1 cellular context compared by ENCODE assay signal in the genomic region with DNA sequence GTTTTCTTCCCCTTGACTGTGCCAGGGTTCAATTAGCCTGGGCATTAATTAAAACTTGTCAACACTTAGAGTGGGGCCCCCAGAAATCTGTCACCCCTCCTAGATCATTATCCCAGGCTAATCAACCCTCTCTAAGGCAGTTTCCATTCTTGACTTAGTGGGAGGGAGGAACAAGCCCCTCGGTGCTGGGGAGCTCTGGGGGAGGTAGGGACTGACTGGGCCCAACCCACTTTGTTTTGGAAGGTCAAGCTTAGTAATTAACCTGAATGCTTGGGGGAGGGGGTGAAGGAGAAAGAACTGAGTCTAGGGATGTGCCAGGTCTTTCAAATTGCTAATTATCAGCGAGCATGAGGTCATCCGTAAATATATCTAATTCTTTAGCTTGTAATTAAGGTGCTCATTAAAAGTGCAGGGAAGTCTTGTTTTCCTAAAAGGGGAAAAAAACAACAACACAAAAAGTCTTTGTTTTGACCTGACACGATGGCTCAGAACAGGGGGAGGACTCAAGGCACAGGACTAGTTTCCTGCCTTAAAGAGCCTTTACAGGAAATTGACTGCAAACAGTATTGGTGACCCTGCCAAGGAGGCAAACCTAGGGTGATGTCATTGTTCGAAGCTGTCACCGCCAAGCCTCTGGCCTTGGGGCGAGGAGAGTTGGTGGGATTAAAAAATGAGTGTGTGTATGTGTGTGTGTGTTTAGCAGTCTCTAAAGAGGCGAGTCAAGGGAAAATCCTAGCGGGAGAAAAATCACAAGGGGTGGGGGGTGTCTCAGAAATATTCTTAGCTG.
TF ChIP-seq lines count a peak whose summit lies in the region.

No MANE protein-coding gene starts in this region.

TF ChIP-seq in HEK293, 187 proteins besides CTCF, POLR2A, EP300 and RAD21 (continued from another document and continues in another):
- no peak for TF ChIP-seq ZNF776 (tag by site-specific recombination; IDR thresholded peaks at IDR 0.05; ENCODE audit: borderline replicate concordance)
- no peak for TF ChIP-seq ZNF626 (tag by site-specific recombination; IDR thresholded peaks at IDR 0.05)
- no peak for TF ChIP-seq ZNF211 (tag by site-specific recombination; IDR thresholded peaks at IDR 0.05; ENCODE audit: low read depth)
- TF ChIP-seq ZNF624 (tag by site-specific recombination; IDR thresholded peaks at IDR 0.05) = no peak
- no peak for TF ChIP-seq ZNF621 (tag by site-specific recombination; IDR thresholded peaks at IDR 0.05)
- TF ChIP-seq, protein P1, sequence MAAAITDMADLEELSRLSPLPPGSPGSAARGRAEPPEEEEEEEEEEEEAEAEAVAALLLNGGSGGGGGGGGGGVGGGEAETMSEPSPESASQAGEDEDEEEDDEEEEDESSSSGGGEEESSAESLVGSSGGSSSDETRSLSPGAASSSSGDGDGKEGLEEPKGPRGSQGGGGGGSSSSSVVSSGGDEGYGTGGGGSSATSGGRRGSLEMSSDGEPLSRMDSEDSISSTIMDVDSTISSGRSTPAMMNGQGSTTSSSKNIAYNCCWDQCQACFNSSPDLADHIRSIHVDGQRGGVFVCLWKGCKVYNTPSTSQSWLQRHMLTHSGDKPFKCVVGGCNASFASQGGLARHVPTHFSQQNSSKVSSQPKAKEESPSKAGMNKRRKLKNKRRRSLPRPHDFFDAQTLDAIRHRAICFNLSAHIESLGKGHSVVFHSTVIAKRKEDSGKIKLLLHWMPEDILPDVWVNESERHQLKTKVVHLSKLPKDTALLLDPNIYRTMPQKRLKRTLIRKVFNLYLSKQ (tag by site-specific recombination; IDR thresholded peaks at IDR 0.05; ENCODE audit: borderline replicate concordance) = no peak
- TF ChIP-seq, protein P2, sequence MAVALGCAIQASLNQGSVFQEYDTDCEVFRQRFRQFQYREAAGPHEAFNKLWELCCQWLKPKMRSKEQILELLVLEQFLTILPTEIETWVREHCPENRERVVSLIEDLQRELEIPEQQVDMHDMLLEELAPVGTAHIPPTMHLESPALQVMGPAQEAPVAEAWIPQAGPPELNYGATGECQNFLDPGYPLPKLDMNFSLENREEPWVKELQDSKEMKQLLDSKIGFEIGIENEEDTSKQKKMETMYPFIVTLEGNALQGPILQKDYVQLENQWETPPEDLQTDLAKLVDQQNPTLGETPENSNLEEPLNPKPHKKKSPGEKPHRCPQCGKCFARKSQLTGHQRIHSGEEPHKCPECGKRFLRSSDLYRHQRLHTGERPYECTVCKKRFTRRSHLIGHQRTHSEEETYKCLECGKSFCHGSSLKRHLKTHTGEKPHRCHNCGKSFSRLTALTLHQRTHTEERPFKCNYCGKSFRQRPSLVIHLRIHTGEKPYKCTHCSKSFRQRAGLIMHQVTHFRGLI (tag by site-specific recombination; IDR thresholded peaks at IDR 0.05) = peak; percentile 77; the same call in 1 of the 2 replicates
- TF ChIP-seq, protein P3, sequence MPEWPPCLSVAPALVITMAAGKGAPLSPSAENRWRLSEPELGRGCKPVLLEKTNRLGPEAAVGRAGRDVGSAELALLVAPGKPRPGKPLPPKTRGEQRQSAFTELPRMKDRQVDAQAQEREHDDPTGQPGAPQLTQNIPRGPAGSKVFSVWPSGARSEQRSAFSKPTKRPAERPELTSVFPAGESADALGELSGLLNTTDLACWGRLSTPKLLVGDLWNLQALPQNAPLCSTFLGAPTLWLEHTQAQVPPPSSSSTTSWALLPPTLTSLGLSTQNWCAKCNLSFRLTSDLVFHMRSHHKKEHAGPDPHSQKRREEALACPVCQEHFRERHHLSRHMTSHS (tag by site-specific recombination; IDR thresholded peaks at IDR 0.05) = no peak
- TF ChIP-seq, protein P4, sequence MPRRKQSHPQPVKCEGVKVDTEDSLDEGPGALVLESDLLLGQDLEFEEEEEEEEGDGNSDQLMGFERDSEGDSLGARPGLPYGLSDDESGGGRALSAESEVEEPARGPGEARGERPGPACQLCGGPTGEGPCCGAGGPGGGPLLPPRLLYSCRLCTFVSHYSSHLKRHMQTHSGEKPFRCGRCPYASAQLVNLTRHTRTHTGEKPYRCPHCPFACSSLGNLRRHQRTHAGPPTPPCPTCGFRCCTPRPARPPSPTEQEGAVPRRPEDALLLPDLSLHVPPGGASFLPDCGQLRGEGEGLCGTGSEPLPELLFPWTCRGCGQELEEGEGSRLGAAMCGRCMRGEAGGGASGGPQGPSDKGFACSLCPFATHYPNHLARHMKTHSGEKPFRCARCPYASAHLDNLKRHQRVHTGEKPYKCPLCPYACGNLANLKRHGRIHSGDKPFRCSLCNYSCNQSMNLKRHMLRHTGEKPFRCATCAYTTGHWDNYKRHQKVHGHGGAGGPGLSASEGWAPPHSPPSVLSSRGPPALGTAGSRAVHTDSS (tag by site-specific recombination; IDR thresholded peaks at IDR 0.05) = no peak
- peak; percentile 64; the same call in 1 of the 2 replicates for TF ChIP-seq ZNF394 (tag by site-specific recombination; IDR thresholded peaks at IDR 0.05; ENCODE audit: borderline replicate concordance)
- peak; percentile 45 for TF ChIP-seq ZNF501 (tag by site-specific recombination; IDR thresholded peaks at IDR 0.05)
- TF ChIP-seq ZEB2 (tag by site-specific recombination; IDR thresholded peaks at IDR 0.05) = peak; percentile 95
- TF ChIP-seq, protein P5, sequence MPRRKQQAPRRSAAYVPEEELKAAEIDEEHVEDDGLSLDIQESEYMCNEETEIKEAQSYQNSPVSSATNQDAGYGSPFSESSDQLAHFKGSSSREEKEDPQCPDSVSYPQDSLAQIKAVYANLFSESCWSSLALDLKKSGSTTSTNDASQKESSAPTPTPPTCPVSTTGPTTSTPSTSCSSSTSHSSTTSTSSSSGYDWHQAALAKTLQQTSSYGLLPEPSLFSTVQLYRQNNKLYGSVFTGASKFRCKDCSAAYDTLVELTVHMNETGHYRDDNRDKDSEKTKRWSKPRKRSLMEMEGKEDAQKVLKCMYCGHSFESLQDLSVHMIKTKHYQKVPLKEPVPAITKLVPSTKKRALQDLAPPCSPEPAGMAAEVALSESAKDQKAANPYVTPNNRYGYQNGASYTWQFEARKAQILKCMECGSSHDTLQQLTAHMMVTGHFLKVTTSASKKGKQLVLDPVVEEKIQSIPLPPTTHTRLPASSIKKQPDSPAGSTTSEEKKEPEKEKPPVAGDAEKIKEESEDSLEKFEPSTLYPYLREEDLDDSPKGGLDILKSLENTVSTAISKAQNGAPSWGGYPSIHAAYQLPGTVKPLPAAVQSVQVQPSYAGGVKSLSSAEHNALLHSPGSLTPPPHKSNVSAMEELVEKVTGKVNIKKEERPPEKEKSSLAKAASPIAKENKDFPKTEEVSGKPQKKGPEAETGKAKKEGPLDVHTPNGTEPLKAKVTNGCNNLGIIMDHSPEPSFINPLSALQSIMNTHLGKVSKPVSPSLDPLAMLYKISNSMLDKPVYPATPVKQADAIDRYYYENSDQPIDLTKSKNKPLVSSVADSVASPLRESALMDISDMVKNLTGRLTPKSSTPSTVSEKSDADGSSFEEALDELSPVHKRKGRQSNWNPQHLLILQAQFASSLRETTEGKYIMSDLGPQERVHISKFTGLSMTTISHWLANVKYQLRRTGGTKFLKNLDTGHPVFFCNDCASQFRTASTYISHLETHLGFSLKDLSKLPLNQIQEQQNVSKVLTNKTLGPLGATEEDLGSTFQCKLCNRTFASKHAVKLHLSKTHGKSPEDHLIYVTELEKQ (tag by site-specific recombination; IDR thresholded peaks at IDR 0.05; ENCODE audit: borderline replicate concordance) = peak; percentile 81
- TF ChIP-seq, protein P6, sequence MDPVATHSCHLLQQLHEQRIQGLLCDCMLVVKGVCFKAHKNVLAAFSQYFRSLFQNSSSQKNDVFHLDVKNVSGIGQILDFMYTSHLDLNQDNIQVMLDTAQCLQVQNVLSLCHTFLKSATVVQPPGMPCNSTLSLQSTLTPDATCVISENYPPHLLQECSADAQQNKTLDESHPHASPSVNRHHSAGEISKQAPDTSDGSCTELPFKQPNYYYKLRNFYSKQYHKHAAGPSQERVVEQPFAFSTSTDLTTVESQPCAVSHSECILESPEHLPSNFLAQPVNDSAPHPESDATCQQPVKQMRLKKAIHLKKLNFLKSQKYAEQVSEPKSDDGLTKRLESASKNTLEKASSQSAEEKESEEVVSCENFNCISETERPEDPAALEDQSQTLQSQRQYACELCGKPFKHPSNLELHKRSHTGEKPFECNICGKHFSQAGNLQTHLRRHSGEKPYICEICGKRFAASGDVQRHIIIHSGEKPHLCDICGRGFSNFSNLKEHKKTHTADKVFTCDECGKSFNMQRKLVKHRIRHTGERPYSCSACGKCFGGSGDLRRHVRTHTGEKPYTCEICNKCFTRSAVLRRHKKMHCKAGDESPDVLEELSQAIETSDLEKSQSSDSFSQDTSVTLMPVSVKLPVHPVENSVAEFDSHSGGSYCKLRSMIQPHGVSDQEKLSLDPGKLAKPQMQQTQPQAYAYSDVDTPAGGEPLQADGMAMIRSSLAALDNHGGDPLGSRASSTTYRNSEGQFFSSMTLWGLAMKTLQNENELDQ (tag by site-specific recombination; IDR thresholded peaks at IDR 0.05; ENCODE audit: low read depth) = no peak
- TF ChIP-seq, protein P7, sequence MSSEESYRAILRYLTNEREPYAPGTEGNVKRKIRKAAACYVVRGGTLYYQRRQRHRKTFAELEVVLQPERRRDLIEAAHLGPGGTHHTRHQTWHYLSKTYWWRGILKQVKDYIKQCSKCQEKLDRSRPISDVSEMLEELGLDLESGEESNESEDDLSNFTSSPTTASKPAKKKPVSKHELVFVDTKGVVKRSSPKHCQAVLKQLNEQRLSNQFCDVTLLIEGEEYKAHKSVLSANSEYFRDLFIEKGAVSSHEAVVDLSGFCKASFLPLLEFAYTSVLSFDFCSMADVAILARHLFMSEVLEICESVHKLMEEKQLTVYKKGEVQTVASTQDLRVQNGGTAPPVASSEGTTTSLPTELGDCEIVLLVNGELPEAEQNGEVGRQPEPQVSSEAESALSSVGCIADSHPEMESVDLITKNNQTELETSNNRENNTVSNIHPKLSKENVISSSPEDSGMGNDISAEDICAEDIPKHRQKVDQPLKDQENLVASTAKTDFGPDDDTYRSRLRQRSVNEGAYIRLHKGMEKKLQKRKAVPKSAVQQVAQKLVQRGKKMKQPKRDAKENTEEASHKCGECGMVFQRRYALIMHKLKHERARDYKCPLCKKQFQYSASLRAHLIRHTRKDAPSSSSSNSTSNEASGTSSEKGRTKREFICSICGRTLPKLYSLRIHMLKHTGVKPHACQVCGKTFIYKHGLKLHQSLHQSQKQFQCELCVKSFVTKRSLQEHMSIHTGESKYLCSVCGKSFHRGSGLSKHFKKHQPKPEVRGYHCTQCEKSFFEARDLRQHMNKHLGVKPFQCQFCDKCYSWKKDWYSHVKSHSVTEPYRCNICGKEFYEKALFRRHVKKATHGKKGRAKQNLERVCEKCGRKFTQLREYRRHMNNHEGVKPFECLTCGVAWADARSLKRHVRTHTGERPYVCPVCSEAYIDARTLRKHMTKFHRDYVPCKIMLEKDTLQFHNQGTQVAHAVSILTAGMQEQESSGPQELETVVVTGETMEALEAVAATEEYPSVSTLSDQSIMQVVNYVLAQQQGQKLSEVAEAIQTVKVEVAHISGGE (tag by site-specific recombination; conservative IDR thresholded peaks at IDR 0.05; ENCODE audit: low read depth) = peak; percentile 94
- peak; percentile 99 for TF ChIP-seq ZNF629 (tag by site-specific recombination; IDR thresholded peaks at IDR 0.05)
- TF ChIP-seq, protein P8, sequence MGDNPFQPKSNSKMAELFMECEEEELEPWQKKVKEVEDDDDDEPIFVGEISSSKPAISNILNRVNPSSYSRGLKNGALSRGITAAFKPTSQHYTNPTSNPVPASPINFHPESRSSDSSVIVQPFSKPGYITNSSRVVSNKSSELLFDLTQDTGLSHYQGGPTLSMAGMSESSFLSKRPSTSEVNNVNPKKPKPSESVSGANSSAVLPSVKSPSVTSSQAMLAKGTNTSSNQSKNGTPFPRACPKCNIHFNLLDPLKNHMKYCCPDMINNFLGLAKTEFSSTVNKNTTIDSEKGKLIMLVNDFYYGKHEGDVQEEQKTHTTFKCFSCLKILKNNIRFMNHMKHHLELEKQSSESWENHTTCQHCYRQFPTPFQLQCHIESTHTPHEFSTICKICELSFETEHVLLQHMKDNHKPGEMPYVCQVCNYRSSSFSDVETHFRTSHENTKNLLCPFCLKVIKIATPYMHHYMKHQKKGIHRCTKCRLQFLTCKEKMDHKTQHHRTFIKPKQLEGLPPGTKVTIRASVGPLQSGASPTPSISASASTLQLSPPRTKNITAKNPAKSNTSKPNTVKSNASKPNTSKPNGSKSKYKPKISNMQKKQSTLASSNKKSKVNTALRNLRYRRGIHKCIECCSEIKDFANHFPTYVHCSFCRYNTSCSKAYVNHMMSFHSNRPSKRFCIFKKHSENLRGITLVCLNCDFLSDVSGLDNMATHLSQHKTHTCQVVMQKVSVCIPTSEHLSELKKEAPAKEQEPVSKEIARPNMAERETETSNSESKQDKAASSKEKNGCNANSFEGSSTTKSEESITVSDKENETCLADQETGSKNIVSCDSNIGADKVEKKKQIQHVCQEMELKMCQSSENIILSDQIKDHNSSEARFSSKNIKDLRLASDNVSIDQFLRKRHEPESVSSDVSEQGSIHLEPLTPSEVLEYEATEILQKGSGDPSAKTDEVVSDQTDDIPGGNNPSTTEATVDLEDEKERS (tag by site-specific recombination; IDR thresholded peaks at IDR 0.05) = no peak
- no peak for TF ChIP-seq ZNF521 (tag by site-specific recombination; IDR thresholded peaks at IDR 0.05)
- peak; percentile 81; the same call in 1 of the 2 replicates for TF ChIP-seq ZSCAN30 (tag by site-specific recombination; IDR thresholded peaks at IDR 0.05)
- TF ChIP-seq ZNF324 (tag by site-specific recombination; IDR thresholded peaks at IDR 0.05) = peak; percentile 70
- TF ChIP-seq ZNF670 (tag by site-specific recombination; IDR thresholded peaks at IDR 0.05; ENCODE audit: low read depth) = no peak
- TF ChIP-seq ZNF391 (tag by site-specific recombination; IDR thresholded peaks at IDR 0.05; ENCODE audit: borderline replicate concordance, low read depth) = peak; percentile 93
- TF ChIP-seq, protein P9, sequence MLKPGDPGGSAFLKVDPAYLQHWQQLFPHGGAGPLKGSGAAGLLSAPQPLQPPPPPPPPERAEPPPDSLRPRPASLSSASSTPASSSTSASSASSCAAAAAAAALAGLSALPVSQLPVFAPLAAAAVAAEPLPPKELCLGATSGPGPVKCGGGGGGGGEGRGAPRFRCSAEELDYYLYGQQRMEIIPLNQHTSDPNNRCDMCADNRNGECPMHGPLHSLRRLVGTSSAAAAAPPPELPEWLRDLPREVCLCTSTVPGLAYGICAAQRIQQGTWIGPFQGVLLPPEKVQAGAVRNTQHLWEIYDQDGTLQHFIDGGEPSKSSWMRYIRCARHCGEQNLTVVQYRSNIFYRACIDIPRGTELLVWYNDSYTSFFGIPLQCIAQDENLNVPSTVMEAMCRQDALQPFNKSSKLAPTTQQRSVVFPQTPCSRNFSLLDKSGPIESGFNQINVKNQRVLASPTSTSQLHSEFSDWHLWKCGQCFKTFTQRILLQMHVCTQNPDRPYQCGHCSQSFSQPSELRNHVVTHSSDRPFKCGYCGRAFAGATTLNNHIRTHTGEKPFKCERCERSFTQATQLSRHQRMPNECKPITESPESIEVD (tag by site-specific recombination; IDR thresholded peaks at IDR 0.05) = peak; percentile 89
- TF ChIP-seq, protein P10, sequence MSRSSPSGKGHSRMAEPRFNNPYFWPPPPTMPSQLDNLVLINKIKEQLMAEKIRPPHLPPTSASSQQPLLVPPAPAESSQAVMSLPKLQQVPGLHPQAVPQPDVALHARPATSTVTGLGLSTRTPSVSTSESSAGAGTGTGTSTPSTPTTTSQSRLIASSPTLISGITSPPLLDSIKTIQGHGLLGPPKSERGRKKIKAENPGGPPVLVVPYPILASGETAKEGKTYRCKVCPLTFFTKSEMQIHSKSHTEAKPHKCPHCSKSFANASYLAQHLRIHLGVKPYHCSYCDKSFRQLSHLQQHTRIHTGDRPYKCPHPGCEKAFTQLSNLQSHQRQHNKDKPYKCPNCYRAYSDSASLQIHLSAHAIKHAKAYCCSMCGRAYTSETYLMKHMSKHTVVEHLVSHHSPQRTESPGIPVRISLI (tag by site-specific recombination; IDR thresholded peaks at IDR 0.05) = peak; percentile 96
- no peak for TF ChIP-seq ZNF548 (tag by site-specific recombination; IDR thresholded peaks at IDR 0.05)
- TF ChIP-seq ZNF184 (tag by site-specific recombination; IDR thresholded peaks at IDR 0.05) = peak; percentile 85; the same call in 1 of the 2 replicates
